ENCODE assay signal across 16 cellular contexts in genomic region chr13:112071011-112071901, GRCh38. TPM values are rescaled to one million over a fixed set of nuclear protein-coding genes. Genes with fewer than 3 reads are reported as not detected.
DNase-seq lines count a peak whose midpoint lies in the region; ATAC-seq and TF ChIP-seq lines count a peak whose summit lies in the region.
"Had no signal": no experiment of that assay in that cellular context is flagged by ENCODE, and none has a peak within 500 bp of the region (broad histone marks: within the 10 kb centered on the region; RNA-seq: fewer than 3 reads in every experiment).

No MANE protein-coding gene starts in this region.

- H3K36me3 Mint-ChIP-seq in IgD-negative memory B cell (no peaks in the 10 kb centered on the region), nephron progenitor cell (ENCODE audit: low read depth) (no peaks in the 10 kb centered on the region)
- H3K36me3 Mint-ChIP-seq in activated naive CD8-positive, alpha-beta T cell treated with anti-CD3 and anti-CD28 coated beads, Interleukin-2, amount 10 ng/mL, durations not matched to agents 7 days and 5 days: peaks cover 5% of the 10 kb centered on the region

- H3K9me3 Mint-ChIP-seq in IgD-negative memory B cell (peaks cover 6 to 8% (median 7%) of the 10 kb centered on the region in 3 donors), nephron progenitor cell (no peaks in the 10 kb centered on the region)
- peaks cover 7% of the 10 kb centered on the region for H3K9me3 Mint-ChIP-seq in activated naive CD8-positive, alpha-beta T cell treated with anti-CD3 and anti-CD28 coated beads, Interleukin-2, amount 10 ng/mL, durations not matched to agents 7 days and 5 days

- H3K27ac Mint-ChIP-seq in IgD-negative memory B cell: peak overlapping the region in 2 of 3 donors; percentile 73 to 88
- H3K27ac Mint-ChIP-seq in activated naive CD8-positive, alpha-beta T cell treated with anti-CD3 and anti-CD28 coated beads, Interleukin-2, amount 10 ng/mL, durations not matched to agents 7 days and 5 days: peak overlapping the region; percentile 67
- no peak overlapping the region for H3K27ac Mint-ChIP-seq in nephron progenitor cell

- ATAC-seq in activated naive CD8-positive, alpha-beta T cell treated with anti-CD3 and anti-CD28 coated beads, Interleukin-2, amount 10 ng/mL, durations not matched to agents 7 days and 5 days (ENCODE audit: low read depth): no peak
- ATAC-seq in GM21360 (IDR thresholded peaks at IDR 0.05; ENCODE audit: unreplicated experiment): no peak

- TF ChIP-seq CTCF in nephron progenitor cell (IDR thresholded peaks at IDR 0.05): no peak

- peak overlapping the region in 2 of 4 donors; percentile 54 to 68 for H3K4me3 Mint-ChIP-seq in IgD-negative memory B cell
- peak overlapping the region; percentile 26 for H3K4me3 Mint-ChIP-seq in activated naive CD8-positive, alpha-beta T cell treated with anti-CD3 and anti-CD28 coated beads, Interleukin-2, amount 10 ng/mL, durations not matched to agents 7 days and 5 days
- H3K4me3 Mint-ChIP-seq in nephron progenitor cell: peak overlapping the region; percentile 68

- H3K27me3 Mint-ChIP-seq in IgD-negative memory B cell (peaks cover 47% of the 10 kb centered on the region), nephron progenitor cell (ENCODE audit: low read depth, poor library complexity) (peaks cover 97% of the 10 kb centered on the region)
- peaks cover 58% of the 10 kb centered on the region for H3K27me3 Mint-ChIP-seq in activated naive CD8-positive, alpha-beta T cell treated with anti-CD3 and anti-CD28 coated beads, Interleukin-2, amount 10 ng/mL, durations not matched to agents 7 days and 5 days

- H3K4me1 Mint-ChIP-seq in IgD-negative memory B cell (no peaks in the 10 kb centered on the region), nephron progenitor cell (peaks cover 16% of the 10 kb centered on the region)
- no peaks in the 10 kb centered on the region for H3K4me1 Mint-ChIP-seq in activated naive CD8-positive, alpha-beta T cell treated with anti-CD3 and anti-CD28 coated beads, Interleukin-2, amount 10 ng/mL, durations not matched to agents 7 days and 5 days

- POLR2A ChIA-PET in activated naive CD8-positive, alpha-beta T cell treated with anti-CD3 and anti-CD28 coated beads, Interleukin-2, amount 10 ng/mL, durations not matched to agents 7 days and 5 days (lab: Charles Lee): no interaction called here

- DNase-seq in NCI-H2227 treated with DMSO at 0.1 percent for 48 hours (lab: John Stamatoyannopoulos, UW) (peak; percentile 5), NCI-H2227 (lab: John Stamatoyannopoulos, UW; ENCODE audit: unreplicated experiment) (no peak), nephron progenitor cell (peak; percentile 12), middle frontal gyrus (ENCODE audit: extremely low spot score, low spot score) (no peak)
- DNase-seq in activated naive CD8-positive, alpha-beta T cell treated with anti-CD3 and anti-CD28 coated beads, Interleukin-2, amount 10 ng/mL, durations not matched to agents 7 days and 5 days: no peak
- no peak for DNase-seq in central memory CD4-positive, alpha-beta T cell
- DNase-seq: CD8-positive, alpha-beta memory T cell; dermis blood vessel endothelial cell; Kasumi-1; NCI-H2029 treated with DMSO at 0.1 percent for 48 hours; ovary had no signal

RNA-seq across cellular contexts. Expression of gene SOX1, which starts 4.3 kb away (rescaled TPM):
- not detected for polyA plus RNA-seq in IgD-negative memory B cell
- total RNA-seq in activated naive CD8-positive, alpha-beta T cell treated with anti-CD3 and anti-CD28 coated beads, Interleukin-2, amount 10 ng/mL, durations not matched to agents 7 days and 5 days: not detected
- total RNA-seq: CD8-positive, alpha-beta memory T cell; dermis blood vessel endothelial cell; H4; lung microvascular endothelial cell; OCI-LY7; ovary had no signal
- polyA plus RNA-seq: CD8-positive, alpha-beta memory T cell; ovary had no signal

Comparison
In these comparisons a context has a peak if more than half of its experiments do, and no peak if none do; other contexts are left out.
1. DNase-seq: peak in NCI-H2227 treated with DMSO at 0.1 percent for 48 hours (single experiment) and nephron progenitor cell (single experiment); none in NCI-H2227 (single experiment), activated naive CD8-positive, alpha-beta T cell treated with anti-CD3 and anti-CD28 coated beads, Interleukin-2, amount 10 ng/mL, durations not matched to agents 7 days and 5 days (single experiment), middle frontal gyrus (single experiment) and central memory CD4-positive, alpha-beta T cell (single experiment).